In genomic region chr7:75943864-75944263, GRCh38 we compare ENCODE assay signal across 1 cellular context.
A peak's percentile ranks its signal among the peaks of the same experiment; 100 is the strongest.
TF ChIP-seq lines count a peak whose summit lies in the region.

No MANE protein-coding gene starts in this region.

TF ChIP-seq in HepG2, 621 proteins besides CTCF, POLR2A, EP300 and RAD21 (continued from another document):
- TF ChIP-seq ZBTB33 (CRISPR knock-in tag; IDR thresholded peaks at IDR 0.05) (peak; percentile 44; the same call in 1 of the 2 replicates), ZFP62 (CRISPR knock-in tag; IDR thresholded peaks at IDR 0.05) (no peak), EED (CRISPR knock-in tag; IDR thresholded peaks at IDR 0.05) (no peak), MLXIP (CRISPR knock-in tag; IDR thresholded peaks at IDR 0.05; ENCODE audit: borderline replicate concordance) (no peak)
